21 cellular contexts compared by ENCODE assay signal in the genomic region with DNA sequence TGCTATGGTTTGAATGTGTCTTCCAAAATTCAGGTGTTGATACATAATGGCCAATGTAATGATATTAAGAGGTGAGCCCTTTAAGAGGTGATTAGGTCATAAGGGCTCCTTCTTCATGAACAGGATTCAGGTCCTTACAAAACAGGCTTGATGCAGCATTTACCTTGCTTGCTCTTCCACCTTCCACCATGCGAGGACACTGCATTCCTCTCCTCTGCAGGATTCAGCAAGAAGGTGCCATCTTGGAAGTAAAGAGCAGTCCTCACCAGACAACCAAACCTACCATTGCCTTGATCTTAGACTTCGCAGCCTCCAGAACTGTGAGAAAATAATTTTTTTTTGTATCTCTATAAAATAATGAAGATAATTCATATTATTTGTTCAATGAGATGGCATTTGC.
"Had no signal": no experiment of that assay in that cellular context is flagged by ENCODE, and none has a peak within 500 bp of the region (broad histone marks: within the 10 kb centered on the region; RNA-seq: fewer than 3 reads in every experiment).

No MANE protein-coding gene starts in this region.

- H3K79me2 ChIP-seq: hepatocyte had no signal

- DNase-seq: activated CD4-positive, alpha-beta T cell treated with anti-CD3 and anti-CD28 coated beads for 1 hour; activated CD4-positive, alpha-beta T cell treated with anti-CD3 and anti-CD28 coated beads, Interleukin-2, amount 50 U/mL, for 4 hours; activated CD8-positive, alpha-beta memory T cell treated with anti-CD3 and anti-CD28 coated beads, Interleukin-2, amount 50 U/mL, for 48 hours; activated naive CD4-positive, alpha-beta T cell treated with anti-CD3 and anti-CD28 coated beads for 36 hours; activated T-cell treated with anti-CD3 and anti-CD28 coated beads, Interleukin-2, amount 50 U/mL, for 4 hours; amygdala; foreskin melanocyte; ovary; psoas muscle; spleen; stimulated activated CD4-positive, alpha-beta T cell treated with anti-CD3 and anti-CD28 coated beads, Interleukin-4, amount 100 ng/mL, for 1 hour; stimulated activated naive CD4-positive, alpha-beta T cell; testis had no signal

- H3K27me3 Mint-ChIP-seq: type B pancreatic cell had no signal

- H3K4me1 ChIP-seq: psoas muscle, right atrium auricular region, spleen, testis, vagina had no signal

- H3K36me3 ChIP-seq: neutrophil, ovary, right atrium auricular region, spleen, vagina had no signal

- H3K27me3 ChIP-seq: hepatocyte, neutrophil, ovary, right atrium auricular region, testis, vagina had no signal

- H3K9me3 Mint-ChIP-seq: activated naive CD4-positive, alpha-beta T cell treated with anti-CD3 and anti-CD28 coated beads for 36 hours; activated T-cell treated with anti-CD3 and anti-CD28 coated beads, Interleukin-2, amount 50 U/mL, for 4 hours; type B pancreatic cell had no signal

- H3K4me3 Mint-ChIP-seq: activated naive CD4-positive, alpha-beta T cell treated with anti-CD3 and anti-CD28 coated beads for 36 hours; activated T-cell treated with anti-CD3 and anti-CD28 coated beads, Interleukin-2, amount 50 U/mL, for 4 hours; nephron; type B pancreatic cell had no signal

- H3K36me3 Mint-ChIP-seq: type B pancreatic cell had no signal

- H3K27ac ChIP-seq: hepatocyte, neutrophil, ovary, psoas muscle, right atrium auricular region, spleen, testis, vagina, VCaP had no signal

- H2AFZ ChIP-seq: hepatocyte had no signal

- H3K4me2 ChIP-seq: hepatocyte had no signal

- H3K4me1 Mint-ChIP-seq: nephron had no signal

- H3K9me3 ChIP-seq: neutrophil, ovary, psoas muscle, right atrium auricular region, spleen, testis, vagina had no signal

- H3K4me3 ChIP-seq: hepatocyte, ovary, psoas muscle, right atrium auricular region, spleen, testis, vagina had no signal

- ATAC-seq: activated T-cell treated with anti-CD3 and anti-CD28 coated beads, Interleukin-2, amount 50 U/mL, for 4 hours; esophagus mucosa; psoas muscle had no signal

- H3K27ac Mint-ChIP-seq: activated naive CD4-positive, alpha-beta T cell treated with anti-CD3 and anti-CD28 coated beads for 36 hours; nephron; type B pancreatic cell had no signal
